ENCODE assay signal across 9 cellular contexts in genomic region chr12:90253674-90254181, GRCh38.
DNase-seq lines count a peak whose midpoint lies in the region; ATAC-seq, FAIRE-seq and TF ChIP-seq lines count a peak whose summit lies in the region.
"Had no signal": no experiment of that assay in that cellular context is flagged by ENCODE, and none has a peak within 500 bp of the region (broad histone marks: within the 10 kb centered on the region; RNA-seq: fewer than 3 reads in every experiment).

No MANE protein-coding gene starts in this region.

- dilution Hi-C loops in keratinocyte (cut with MboI; ENCODE audit: extremely low pct_ligation_motif_present, low sequenced_read_pairs) = no loop called here

- peak overlapping the region; percentile 7 for H3K4me2 ChIP-seq in keratinocyte (ENCODE audit: control insufficient read depth, extremely low read depth, insufficient read depth, low read depth, low read length)

- H3K4me1 Mint-ChIP-seq in endothelial cell (ENCODE audit: unreplicated experiment) = no peaks in the 10 kb centered on the region

- WGBS in body of pancreas, 2 donors = 8 to 23% methylated on average over 8 of the region's 8 CpGs

- H3K9me1 ChIP-seq in keratinocyte (ENCODE audit: control insufficient read depth, extremely low read depth, insufficient read depth, low read length) = no peaks in the 10 kb centered on the region

- TF ChIP-seq CTCF in GM12864 (IDR thresholded peaks at IDR 0.05; ENCODE audit: low read depth, low read length, missing control alignments) (peak; percentile 59), body of pancreas (IDR thresholded peaks at IDR 0.05) (peak in 1 of 7 experiments; percentile 26), keratinocyte (optimal IDR thresholded peaks at IDR 0.05 in 1 of 3, IDR thresholded peaks at IDR 0.05 in 1 of 3, conservative IDR thresholded peaks at IDR 0.05 in 1 of 3; ENCODE audit: extremely low read depth in 1 of 3, insufficient read depth in 2 of 3, low read length in 3 of 3) (peak; percentile 29 to 60 (median 45)), endothelial cell (IDR thresholded peaks at IDR 0.05; ENCODE audit: unreplicated experiment) (no peak)

- H3K36me3 Mint-ChIP-seq in endothelial cell (ENCODE audit: low read depth, unreplicated experiment) = no peaks in the 10 kb centered on the region

- H3K9ac ChIP-seq in keratinocyte (ENCODE audit: control insufficient read depth, extremely low read depth, insufficient read depth, low read length) = no peak overlapping the region

- no peaks in the 10 kb centered on the region for H4K20me1 ChIP-seq in keratinocyte (ENCODE audit: control insufficient read depth, extremely low read depth, insufficient read depth, low read length)

- H3K36me3 ChIP-seq in body of pancreas (replicated peaks in 1 of 2; ENCODE audit: insufficient read depth in 1 of 2, low read depth in 2 of 2) = no peaks in the 10 kb centered on the region
- no peaks in the 10 kb centered on the region for H3K36me3 ChIP-seq in keratinocyte (ENCODE audit: control insufficient read depth in 2 of 2, extremely low read depth in 1 of 2, insufficient read depth in 2 of 2, low read length in 2 of 2)

- H3K4me3 ChIP-seq in GM12864 (ENCODE audit: low read depth, low read length) (no peak overlapping the region), body of pancreas (no peak overlapping the region), keratinocyte (ENCODE audit: control insufficient read depth in 2 of 3, extremely low read depth in 1 of 3, insufficient read depth in 2 of 3, low read depth in 1 of 3, low read length in 3 of 3) (no peak overlapping the region)

- H2AFZ ChIP-seq in keratinocyte (ENCODE audit: control insufficient read depth, low read length) = no peak overlapping the region

- TF ChIP-seq POLR2A in body of pancreas (IDR thresholded peaks at IDR 0.05) = no peak

- intact Hi-C loops in body of pancreas (cut with DNase I) = no loop called here

- H3K27ac Mint-ChIP-seq in endothelial cell (ENCODE audit: unreplicated experiment) = no peak overlapping the region

- H3K27ac ChIP-seq in body of pancreas (peak overlapping the region in 3 of 4 donors; percentile 8 to 19 (median 17)), keratinocyte (ENCODE audit: control insufficient read depth, insufficient read depth, low read length) (peak overlapping the region; percentile 15)

- peaks cover 7% of the 10 kb centered on the region for H3K4me1 ChIP-seq in body of pancreas
- peaks cover 18% of the 10 kb centered on the region for H3K4me1 ChIP-seq in keratinocyte (ENCODE audit: control insufficient read depth, extremely low read depth, insufficient read depth, low read length)

- peak; percentile 97 for FAIRE-seq in keratinocyte (lab: Jason Lieb, UNC)
- FAIRE-seq: endometrium had no signal

- H3K27me3 ChIP-seq in body of pancreas = no peaks in the 10 kb centered on the region
- no peaks in the 10 kb centered on the region for H3K27me3 ChIP-seq in keratinocyte (ENCODE audit: control insufficient read depth, extremely low read depth, insufficient read depth, low read length)

- H3K9me3 ChIP-seq in body of pancreas (no peaks in the 10 kb centered on the region), keratinocyte (ENCODE audit: control insufficient read depth, low read depth, low read length) (no peaks in the 10 kb centered on the region)

- no peaks in the 10 kb centered on the region for H3K9me3 Mint-ChIP-seq in endothelial cell (ENCODE audit: unreplicated experiment)

- peak; percentile 87 for DNase-seq in GM12864 (ENCODE audit: low read depth)
- peak; percentile 86 for DNase-seq in HT-29 (ENCODE audit: low spot score)
- peak; percentile 27 to 73 (median 65) for DNase-seq in body of pancreas
- DNase-seq in keratinocyte (ENCODE audit: low read depth, low spot score) = peak; percentile 71
- DNase-seq in stimulated activated CD8-positive, alpha-beta memory T cell treated with anti-CD3 and anti-CD28 coated beads, Interleukin-15, amount 100 ng/mL, for 48 hours (ENCODE audit: low read depth in 2 of 2) = peak; percentile 25 to 47
- DNase-seq in endothelial cell (ENCODE audit: low spot score) = no peak

- H3K27me3 Mint-ChIP-seq in endothelial cell (ENCODE audit: unreplicated experiment) = no peaks in the 10 kb centered on the region

- ATAC-seq in GM21576 (IDR thresholded peaks at IDR 0.05; ENCODE audit: unreplicated experiment) (peak; percentile 100), SK-N-SH treated with all-trans-retinoic acid at 6 μM for 48 hours (peak; percentile 74), body of pancreas (peak; percentile 79)

- no peaks in the 10 kb centered on the region for H3K79me2 ChIP-seq in keratinocyte (ENCODE audit: control insufficient read depth, insufficient read depth, low read length)

- no peak overlapping the region for H3K4me3 Mint-ChIP-seq in endothelial cell (ENCODE audit: unreplicated experiment)

TF ChIP-seq in SK-N-SH treated with all-trans-retinoic acid at 6 μM for 48 hours, 23 proteins besides CTCF, POLR2A, EP300 and RAD21 (continues in another document):
- no peak for TF ChIP-seq TOX (CRISPR knock-in tag; IDR thresholded peaks at IDR 0.05; ENCODE audit: borderline replicate concordance)
- no peak for TF ChIP-seq ZFP3 (CRISPR knock-in tag; IDR thresholded peaks at IDR 0.05)
- TF ChIP-seq TCF4 (CRISPR knock-in tag; IDR thresholded peaks at IDR 0.05; ENCODE audit: borderline replicate concordance) = peak; percentile 83
- no peak for TF ChIP-seq ZNF8 (CRISPR knock-in tag; IDR thresholded peaks at IDR 0.05)
- no peak for TF ChIP-seq BACH2 (CRISPR knock-in tag; IDR thresholded peaks at IDR 0.05; ENCODE audit: borderline replicate concordance)
- no peak for TF ChIP-seq PPARA (CRISPR knock-in tag; IDR thresholded peaks at IDR 0.05; ENCODE audit: borderline replicate concordance)
- TF ChIP-seq RARB (CRISPR knock-in tag; IDR thresholded peaks at IDR 0.05) = no peak
- TF ChIP-seq CSDC2 (CRISPR knock-in tag; IDR thresholded peaks at IDR 0.05) = no peak
- 0 out of 2 replicates have a peak, but pooled peaks have one; percentile 15 for TF ChIP-seq SNAI2 (CRISPR knock-in tag; IDR thresholded peaks at IDR 0.05)
- no peak for TF ChIP-seq ZFP30 (CRISPR knock-in tag; IDR thresholded peaks at IDR 0.05)
- TF ChIP-seq TSHZ2 (CRISPR knock-in tag; IDR thresholded peaks at IDR 0.05) = peak; percentile 59; the same call in 1 of the 2 replicates
- no peak for TF ChIP-seq CREB5 (CRISPR knock-in tag; IDR thresholded peaks at IDR 0.05; ENCODE audit: low read depth)
- no peak for TF ChIP-seq ZNF70 (CRISPR knock-in tag; IDR thresholded peaks at IDR 0.05)
- no peak for TF ChIP-seq CSRNP3 (CRISPR knock-in tag; IDR thresholded peaks at IDR 0.05)
